Comparison of ENCODE assay signal across 15 cellular contexts in the genomic region with DNA sequence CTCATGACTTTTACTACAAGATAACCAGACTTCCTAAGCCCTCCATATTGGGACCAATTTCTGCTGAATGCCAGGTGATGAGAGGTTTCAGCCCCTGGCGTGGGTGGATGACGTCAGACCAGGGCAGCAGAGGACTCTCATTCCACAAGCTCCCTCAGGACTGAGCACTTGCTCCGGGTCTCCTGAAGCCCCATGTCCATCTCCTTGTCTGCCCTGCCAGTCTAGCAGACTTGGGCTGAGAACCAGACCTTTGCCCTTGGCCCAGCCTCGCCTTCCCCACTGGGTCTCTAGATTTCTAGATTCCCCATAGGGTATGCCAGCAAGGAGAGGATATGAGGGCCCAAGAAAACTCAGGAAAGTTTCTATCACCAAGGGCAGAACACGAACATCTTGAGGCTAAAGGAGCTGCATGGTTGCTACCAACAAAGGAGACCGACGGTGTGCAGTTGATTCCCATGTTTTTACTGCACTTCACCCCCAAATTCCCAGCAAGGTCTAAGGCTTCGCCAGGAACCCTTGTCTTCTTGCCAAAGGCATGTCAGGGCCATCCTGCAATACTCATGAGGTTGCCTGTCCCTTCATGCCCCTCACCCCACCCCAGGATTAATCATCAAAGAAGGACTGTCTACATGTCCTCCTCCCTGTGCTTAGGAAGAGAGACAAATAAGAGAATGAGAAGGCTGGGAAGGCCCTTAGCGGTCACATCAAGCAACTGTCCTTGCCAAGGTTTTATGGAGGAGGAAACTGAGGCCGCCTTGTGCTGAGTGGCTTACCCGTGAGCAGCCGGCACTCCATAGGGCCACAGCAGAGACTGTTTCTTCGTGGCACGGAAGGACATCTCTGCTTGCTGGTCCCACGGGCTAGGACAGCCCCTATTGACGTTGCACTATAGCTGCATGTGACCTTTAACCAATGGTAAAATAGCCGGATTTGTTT.
"Had no signal": no experiment of that assay in that cellular context is flagged by ENCODE, and none has a peak within 500 bp of the region (broad histone marks: within the 10 kb centered on the region; RNA-seq: fewer than 3 reads in every experiment).

No MANE protein-coding gene starts in this region.

- H3K27ac Mint-ChIP-seq: activated T-helper 17 cell treated with anti-CD3 and anti-CD28 coated beads, Interleukin-2, amount 50 U/mL, for 72 hours; immature natural killer cell; memory B cell; nephron progenitor cell; T-helper 17 cell had no signal

- H3K4me1 ChIP-seq: adrenal gland had no signal

- H3K27ac ChIP-seq: adrenal gland, esophagus muscularis mucosa, thyroid gland, vagina had no signal

- ATAC-seq: activated T-helper 17 cell treated with anti-CD3 and anti-CD28 coated beads, Interleukin-2, amount 50 U/mL, for 72 hours; T-helper 17 cell had no signal

- H3K4me3 Mint-ChIP-seq: activated T-helper 17 cell treated with anti-CD3 and anti-CD28 coated beads, Interleukin-2, amount 50 U/mL, for 72 hours; central memory CD8-positive, alpha-beta T cell; immature natural killer cell; memory B cell; nephron progenitor cell; T-helper 17 cell had no signal

- H3K9me3 ChIP-seq: adrenal gland, esophagus muscularis mucosa, thyroid gland, vagina had no signal

- H3K4me3 ChIP-seq: adrenal gland, esophagus muscularis mucosa, thyroid gland, vagina had no signal

- H3K36me3 Mint-ChIP-seq: memory B cell had no signal

- H3K27me3 ChIP-seq: adrenal gland, esophagus muscularis mucosa, thyroid gland, vagina had no signal

- H3K36me3 ChIP-seq: adrenal gland, esophagus muscularis mucosa, thyroid gland, vagina had no signal

- H3K9me3 Mint-ChIP-seq: activated T-helper 17 cell treated with anti-CD3 and anti-CD28 coated beads, Interleukin-2, amount 50 U/mL, for 72 hours; central memory CD8-positive, alpha-beta T cell; immature natural killer cell; memory B cell had no signal

- H3K4me1 Mint-ChIP-seq: activated T-helper 17 cell treated with anti-CD3 and anti-CD28 coated beads, Interleukin-2, amount 50 U/mL, for 72 hours; central memory CD8-positive, alpha-beta T cell; immature natural killer cell had no signal

- DNase-seq: activated CD4-positive, alpha-beta T cell treated with anti-CD3 and anti-CD28 coated beads, Interleukin-2, amount 50 U/mL, for 1 hour; activated naive CD4-positive, alpha-beta T cell treated with anti-CD3 and anti-CD28 coated beads, Interleukin-2, amount 50 U/mL, for 16 hours; activated T-cell treated with anti-CD3 and anti-CD28 coated beads for 4 hours; immature natural killer cell; nephron progenitor cell; stimulated activated CD4-positive, alpha-beta T cell treated with anti-CD3 and anti-CD28 coated beads, Interleukin-15, amount 100 ng/mL, for 24 hours; stimulated activated CD4-positive, alpha-beta T cell treated with anti-CD3 and anti-CD28 coated beads, Interleukin-4, amount 100 ng/mL, for 4 hours; T-helper 17 cell; thyroid gland had no signal
